18 cellular contexts compared by ENCODE assay signal in genomic region chr5:125034331-125034730, GRCh38.
A peak's percentile ranks its signal among the peaks of the same experiment; 100 is the strongest.
DNase-seq lines count a peak whose midpoint lies in the region; ATAC-seq, FAIRE-seq and TF ChIP-seq lines count a peak whose summit lies in the region.
"Had no signal": no experiment of that assay in that cellular context is flagged by ENCODE, and none has a peak within 500 bp of the region (broad histone marks: within the 10 kb centered on the region; RNA-seq: fewer than 3 reads in every experiment).

No MANE protein-coding gene starts in this region.

- intact Hi-C loops in right lobe of liver (cut with DNase I) (no loop called here), HepG2 (cut with micrococcal nuclease; ENCODE audit: unreplicated experiment) (no loop called here), colonic mucosa (cut with DNase I) (no loop called here)

- H3K4me3 ChIP-seq in right lobe of liver, result no peak overlapping the region
- H3K4me3 ChIP-seq in HepG2 (replicated peaks in 1 of 3; ENCODE audit: insufficient read depth in 1 of 3, low read depth in 2 of 3, low read length in 3 of 3), result no peak overlapping the region
- H3K4me3 ChIP-seq in colonic mucosa, result no peak overlapping the region
- H3K4me3 ChIP-seq: HAP-1 had no signal

- no peaks in the 10 kb centered on the region for H3K9me3 ChIP-seq in right lobe of liver
- H3K9me3 ChIP-seq in HepG2 (ENCODE audit: low read length), result no peaks in the 10 kb centered on the region
- no peaks in the 10 kb centered on the region for H3K9me3 ChIP-seq in colonic mucosa
- H3K9me3 ChIP-seq: HAP-1 had no signal

- H3K9ac ChIP-seq in HepG2 (ENCODE audit: insufficient read depth, low read depth, low read length) (no peak overlapping the region), colonic mucosa (ENCODE audit: low read depth in 2 of 2, low read length in 2 of 2) (no peak overlapping the region)

- 19% methylated on average over 3 of the region's 5 CpGs for WGBS in right lobe of liver (ENCODE audit: insufficient coverage, low coverage, low lambda C conversion rate, missing lambda C conversion rate)
- WGBS in HepG2 (ENCODE audit: low lambda C conversion rate), result 21% methylated on average over 3 of the region's 5 CpGs

- TF ChIP-seq CTCF in right lobe of liver (IDR thresholded peaks at IDR 0.05) (no peak), HepG2 (CRISPR knock-in tag; IDR thresholded peaks at IDR 0.05) (no peak), colonic mucosa (IDR thresholded peaks at IDR 0.05) (no peak)

- DNase-seq in right lobe of liver (peak; percentile 72 to 83 (median 80)), HepG2 (ENCODE audit: low spot score) (no peak), colonic mucosa (peak; percentile 68), mucosa of gallbladder (ENCODE audit: low spot score) (peak; percentile 80), occipital lobe (lab: John Stamatoyannopoulos, UW) (no peak), NCI-H1092 (lab: John Stamatoyannopoulos, UW) (no peak), retina (no peak)
- DNase-seq: 8988T, Kasumi-1, MM.1S, NCI-H1092 treated with DMSO at 0.1 percent for 48 hours, NCI-H1694 treated with DMSO at 0.1 percent for 48 hours, NCI-H526 had no signal

- CTCF ChIA-PET in HepG2 (lab: Yijun Ruan, JAX; ENCODE audit: low intra/inter-chr PET ratio, low total read pairs), result no interaction called here

- H2AFZ ChIP-seq in HepG2 (ENCODE audit: low read length), result no peak overlapping the region

- no peak for TF ChIP-seq RAD21 in HepG2 (CRISPR knock-in tag; IDR thresholded peaks at IDR 0.05)

- in situ Hi-C loops in HepG2 (cut with HindIII; ENCODE audit: extremely low pct_ligation_motif_present, low pct_unique_long_range_greater_than_20kb), result no loop called here

- FAIRE-seq in HepG2 (lab: Jason Lieb, UNC), result no peak
- FAIRE-seq: HTR-8/SVneo, RCC 7860 had no signal

- no peak overlapping the region for H3K27ac ChIP-seq in right lobe of liver
- no peak overlapping the region for H3K27ac ChIP-seq in HepG2 (ENCODE audit: extremely low read length, insufficient read depth, low read length)
- no peak overlapping the region for H3K27ac ChIP-seq in colonic mucosa

- H3K4me1 ChIP-seq in right lobe of liver, result no peaks in the 10 kb centered on the region
- no peaks in the 10 kb centered on the region for H3K4me1 ChIP-seq in HepG2 (ENCODE audit: insufficient read depth, low read length)
- no peaks in the 10 kb centered on the region for H3K4me1 ChIP-seq in colonic mucosa
- H3K4me1 ChIP-seq: HAP-1 had no signal

- TF ChIP-seq POLR2A in right lobe of liver (IDR thresholded peaks at IDR 0.05), result no peak
- no peak for TF ChIP-seq POLR2A in HepG2 (IDR thresholded peaks at IDR 0.05; ENCODE audit: insufficient read depth in 1 of 2, low read depth in 2 of 2, low read length in 2 of 2)

- POLR2A ChIA-PET in HepG2 (lab: Yijun Ruan, JAX), result no interaction called here

- no TSS peak for BruUV-seq in HepG2 (replicated peaks; lab: Mats Ljungman, UMichigan)

- no peaks in the 10 kb centered on the region for H3K27me3 ChIP-seq in right lobe of liver
- H3K27me3 ChIP-seq in HepG2 (ENCODE audit: control insufficient read depth in 1 of 2, insufficient read depth in 2 of 2, low read length in 2 of 2), result no peaks in the 10 kb centered on the region
- no peaks in the 10 kb centered on the region for H3K27me3 ChIP-seq in colonic mucosa

- TF ChIP-seq EP300 in HepG2 (IDR thresholded peaks at IDR 0.05; ENCODE audit: low read depth in 2 of 2, low read length in 2 of 2) (no peak), HepG2 (CRISPR knock-in tag; IDR thresholded peaks at IDR 0.05; ENCODE audit: borderline replicate concordance) (no peak)

- no peaks in the 10 kb centered on the region for H4K20me1 ChIP-seq in HepG2 (ENCODE audit: insufficient read depth, low read length)

- ATAC-seq in right lobe of liver, result peak; percentile 84 to 92 (median 89)
- no peak for ATAC-seq in HepG2
- ATAC-seq in GM21528 (IDR thresholded peaks at IDR 0.05; ENCODE audit: low FRiP score, unreplicated experiment), result no peak
- ATAC-seq: Right ventricle myocardium inferior had no signal

- H3K79me2 ChIP-seq in HepG2 (ENCODE audit: insufficient read depth, low read length), result no peaks in the 10 kb centered on the region

- H3K36me3 ChIP-seq in right lobe of liver, result no peaks in the 10 kb centered on the region
- H3K36me3 ChIP-seq in HepG2 (replicated peaks in 1 of 2; ENCODE audit: control insufficient read depth in 1 of 2, insufficient read depth in 2 of 2, low read length in 2 of 2), result no peaks in the 10 kb centered on the region
- no peaks in the 10 kb centered on the region for H3K36me3 ChIP-seq in colonic mucosa
- H3K36me3 ChIP-seq: HAP-1 had no signal

- no peak overlapping the region for H3K4me2 ChIP-seq in HepG2 (ENCODE audit: low read depth, low read length)

TF ChIP-seq in HepG2, 621 proteins besides CTCF, POLR2A, EP300 and RAD21:
- TF ChIP-seq ZNF672 (CRISPR knock-in tag; IDR thresholded peaks at IDR 0.05) (no peak), NAIF1 (CRISPR knock-in tag; IDR thresholded peaks at IDR 0.05; ENCODE audit: borderline replicate concordance) (no peak), HNF4A (CRISPR knock-in tag; IDR thresholded peaks at IDR 0.05) (no peak), EZH2 (conservative IDR thresholded peaks at IDR 0.05; ENCODE audit: low read depth, low read length) (no peak), ZNF710 (CRISPR knock-in tag; IDR thresholded peaks at IDR 0.05; ENCODE audit: borderline replicate concordance) (no peak), PAX8 (CRISPR knock-in tag; IDR thresholded peaks at IDR 0.05; ENCODE audit: borderline replicate concordance) (no peak), ZFP82 (CRISPR knock-in tag; IDR thresholded peaks at IDR 0.05; ENCODE audit: borderline replicate concordance) (no peak), KMT2B (CRISPR knock-in tag; IDR thresholded peaks at IDR 0.05) (no peak), CEBPG (CRISPR knock-in tag; IDR thresholded peaks at IDR 0.05) (no peak)
- TF ChIP-seq, protein P1, sequence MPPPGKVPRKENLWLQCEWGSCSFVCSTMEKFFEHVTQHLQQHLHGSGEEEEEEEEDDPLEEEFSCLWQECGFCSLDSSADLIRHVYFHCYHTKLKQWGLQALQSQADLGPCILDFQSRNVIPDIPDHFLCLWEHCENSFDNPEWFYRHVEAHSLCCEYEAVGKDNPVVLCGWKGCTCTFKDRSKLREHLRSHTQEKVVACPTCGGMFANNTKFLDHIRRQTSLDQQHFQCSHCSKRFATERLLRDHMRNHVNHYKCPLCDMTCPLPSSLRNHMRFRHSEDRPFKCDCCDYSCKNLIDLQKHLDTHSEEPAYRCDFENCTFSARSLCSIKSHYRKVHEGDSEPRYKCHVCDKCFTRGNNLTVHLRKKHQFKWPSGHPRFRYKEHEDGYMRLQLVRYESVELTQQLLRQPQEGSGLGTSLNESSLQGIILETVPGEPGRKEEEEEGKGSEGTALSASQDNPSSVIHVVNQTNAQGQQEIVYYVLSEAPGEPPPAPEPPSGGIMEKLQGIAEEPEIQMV (CRISPR knock-in tag; IDR thresholded peaks at IDR 0.05; ENCODE audit: low read depth), result no peak

Comparison
In these comparisons a context has a peak if more than half of its experiments do, and no peak if none do; other contexts are left out.
1. ATAC-seq: peak in right lobe of liver (4 of 4); none in HepG2 (single experiment) and GM21528 (single experiment).
2. DNase-seq: peak in right lobe of liver (3 of 3), colonic mucosa (single experiment) and mucosa of gallbladder (single experiment); none in HepG2 (single experiment), occipital lobe (single experiment), NCI-H1092 (single experiment) and retina (single experiment).